8 cellular contexts compared by ENCODE assay signal in the genomic region with DNA sequence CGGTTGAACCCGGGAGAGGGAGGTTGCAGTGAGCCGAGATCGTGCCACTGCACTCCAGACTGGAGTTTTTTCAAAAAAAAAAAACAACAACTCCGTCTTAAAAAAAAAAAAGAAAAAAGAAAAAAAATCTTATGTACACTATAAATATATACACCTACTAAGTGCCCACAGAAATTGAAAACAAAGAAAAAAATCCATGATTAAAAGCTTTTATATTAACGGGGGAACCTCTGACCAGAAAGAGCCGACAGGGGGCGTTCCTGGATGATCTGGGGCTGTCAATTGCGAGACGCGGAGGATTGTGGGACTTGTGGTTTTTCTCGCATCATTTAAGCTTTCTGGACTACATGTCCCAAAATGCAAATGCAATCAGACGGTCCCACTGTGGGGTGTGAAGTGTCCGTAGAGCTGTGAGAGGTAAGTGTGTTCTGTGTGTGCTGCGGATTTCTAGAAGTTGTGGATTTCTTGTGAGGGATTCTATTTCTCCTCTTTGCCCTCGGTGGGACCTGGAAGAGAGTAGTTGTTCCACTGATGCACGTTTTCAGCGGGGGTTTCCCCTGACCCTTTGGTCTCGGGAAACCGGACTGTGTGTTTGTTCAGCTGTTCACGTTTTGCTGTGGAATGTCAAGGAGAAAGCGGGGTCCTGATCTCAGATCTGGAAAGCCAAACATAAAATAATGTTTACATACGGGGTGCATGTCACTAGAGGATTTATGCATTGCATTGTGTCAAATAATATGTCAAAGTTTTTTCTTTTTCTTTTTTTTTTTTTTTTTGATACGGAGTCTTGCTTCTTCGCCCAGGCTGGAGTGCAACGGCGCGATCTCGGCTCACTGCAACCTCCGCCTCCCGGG. TPM values are rescaled to one million over a fixed set of nuclear protein-coding genes. Genes with fewer than 3 reads are reported as not detected.
A peak's percentile ranks its signal among the peaks of the same experiment; 100 is the strongest.
DNase-seq lines count a peak whose midpoint lies in the region; ATAC-seq and TF ChIP-seq lines count a peak whose summit lies in the region.

A gene with protein sequence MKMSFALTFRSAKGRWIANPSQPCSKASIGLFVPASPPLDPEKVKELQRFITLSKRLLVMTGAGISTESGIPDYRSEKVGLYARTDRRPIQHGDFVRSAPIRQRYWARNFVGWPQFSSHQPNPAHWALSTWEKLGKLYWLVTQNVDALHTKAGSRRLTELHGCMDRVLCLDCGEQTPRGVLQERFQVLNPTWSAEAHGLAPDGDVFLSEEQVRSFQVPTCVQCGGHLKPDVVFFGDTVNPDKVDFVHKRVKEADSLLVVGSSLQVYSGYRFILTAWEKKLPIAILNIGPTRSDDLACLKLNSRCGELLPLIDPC (plus strand): TSS at position 360 of the 854 bp plus-strand sequence. CDS start 1,241 bp downstream, outside the sequence.

- no peaks in the 10 kb centered on the region for H3K9me3 Mint-ChIP-seq in activated CD8-positive, alpha-beta memory T cell treated with anti-CD3 and anti-CD28 coated beads, Interleukin-2, amount 10 ng/mL, durations not matched to agents 7 days and 5 days (ENCODE audit: low read depth)
- no peaks in the 10 kb centered on the region for H3K9me3 Mint-ChIP-seq in endothelial cell (ENCODE audit: unreplicated experiment)

- peak within 1 kb of the TSS; percentile 77 for H3K27ac Mint-ChIP-seq in activated CD8-positive, alpha-beta memory T cell treated with anti-CD3 and anti-CD28 coated beads, Interleukin-2, amount 10 ng/mL, durations not matched to agents 7 days and 5 days
- H3K27ac Mint-ChIP-seq in endothelial cell (ENCODE audit: unreplicated experiment), result peak within 1 kb of the TSS; percentile 96

- TF ChIP-seq CTCF in endothelial cell (IDR thresholded peaks at IDR 0.05; ENCODE audit: unreplicated experiment), result peak; percentile 79

- H3K27me3 Mint-ChIP-seq in activated CD8-positive, alpha-beta memory T cell treated with anti-CD3 and anti-CD28 coated beads, Interleukin-2, amount 10 ng/mL, durations not matched to agents 7 days and 5 days, result no peaks in the 10 kb centered on the region
- peaks cover 6% of the 10 kb centered on the region for H3K27me3 Mint-ChIP-seq in endothelial cell (ENCODE audit: unreplicated experiment)

- H3K36me3 Mint-ChIP-seq in activated CD8-positive, alpha-beta memory T cell treated with anti-CD3 and anti-CD28 coated beads, Interleukin-2, amount 10 ng/mL, durations not matched to agents 7 days and 5 days, result no peaks in the 10 kb centered on the region
- H3K36me3 Mint-ChIP-seq in endothelial cell (ENCODE audit: low read depth, unreplicated experiment), result no peaks in the 10 kb centered on the region

- H3K4me3 Mint-ChIP-seq in activated CD8-positive, alpha-beta memory T cell treated with anti-CD3 and anti-CD28 coated beads, Interleukin-2, amount 10 ng/mL, durations not matched to agents 7 days and 5 days, result peak within 1 kb of the TSS; percentile 83
- peak within 1 kb of the TSS; percentile 99 for H3K4me3 Mint-ChIP-seq in endothelial cell (ENCODE audit: unreplicated experiment)

- peaks cover 8% of the 10 kb centered on the region for H3K4me1 Mint-ChIP-seq in activated CD8-positive, alpha-beta memory T cell treated with anti-CD3 and anti-CD28 coated beads, Interleukin-2, amount 10 ng/mL, durations not matched to agents 7 days and 5 days
- H3K4me1 Mint-ChIP-seq in endothelial cell (ENCODE audit: unreplicated experiment), result peaks cover 7% of the 10 kb centered on the region

- DNase-seq in COR-L47 (lab: John Stamatoyannopoulos, UW), result peak; percentile 89
- DNase-seq in HT1080 (ENCODE audit: low read depth), result peak; percentile 94
- peak; percentile 89 to 96 for DNase-seq in NOMO-1 (lab: John Stamatoyannopoulos, UW; ENCODE audit: unreplicated experiment in 2 of 2)
- peak; percentile 95 for DNase-seq in activated CD8-positive, alpha-beta memory T cell treated with anti-CD3 and anti-CD28 coated beads, Interleukin-2, amount 10 ng/mL, durations not matched to agents 7 days and 5 days
- peak; percentile 85 for DNase-seq in endothelial cell (ENCODE audit: low spot score)
- peak; percentile 96 for DNase-seq in midbrain (lab: John Stamatoyannopoulos, UW)
- peak; percentile 68 to 82 for DNase-seq in stimulated activated CD8-positive, alpha-beta memory T cell treated with anti-CD3 and anti-CD28 coated beads, Interleukin-2, amount 100 ng/mL, for 1 hour (ENCODE audit: low read depth in 2 of 2)

- CTCF ChIA-PET in activated CD8-positive, alpha-beta memory T cell treated with anti-CD3 and anti-CD28 coated beads, Interleukin-2, amount 10 ng/mL, durations not matched to agents 7 days and 5 days (lab: Charles Lee), result interaction anchor here (0.6 to 2.3 kb wide), 24 partner anchors 8 to 386 kb away, joined by 3 to 47 read pairs (median 4); a partner anchor contains a TSS

- peak; percentile 93 for ATAC-seq in GM21360 (IDR thresholded peaks at IDR 0.05; ENCODE audit: unreplicated experiment)
- ATAC-seq in activated CD8-positive, alpha-beta memory T cell treated with anti-CD3 and anti-CD28 coated beads, Interleukin-2, amount 10 ng/mL, durations not matched to agents 7 days and 5 days, result peak; percentile 100

RNA-seq across cellular contexts. Expression of the gene that starts here (rescaled TPM):
- total RNA-seq in HT1080 (2014; rRNA removed; shearing (Covaris generic)), result 0.40 and 1.6 TPM in 2 replicates
- polyA plus RNA-seq in HT1080 (2015; cell fraction: cytosol; rRNA removed), result 0.08 and 0.10 TPM in 2 replicates
- polyA plus RNA-seq in HT1080 (2015; cell fraction: nucleus; rRNA removed), result 0.11 and 0.22 TPM in 2 replicates
- 1 to 10 TPM; 2.4 to 3.0 TPM for total RNA-seq in activated CD8-positive, alpha-beta memory T cell treated with anti-CD3 and anti-CD28 coated beads, Interleukin-2, amount 10 ng/mL, durations not matched to agents 7 days and 5 days
- 1.8 TPM for total RNA-seq in endothelial cell (ENCODE audit: unreplicated experiment)

Comparison
In these comparisons a context has a peak if more than half of its experiments do, and no peak if none do; other contexts are left out.
1. Peak in every context shown above with its lines: DNase-seq and ATAC-seq.